ENCODE assay signal across 13 cellular contexts in the genomic region with DNA sequence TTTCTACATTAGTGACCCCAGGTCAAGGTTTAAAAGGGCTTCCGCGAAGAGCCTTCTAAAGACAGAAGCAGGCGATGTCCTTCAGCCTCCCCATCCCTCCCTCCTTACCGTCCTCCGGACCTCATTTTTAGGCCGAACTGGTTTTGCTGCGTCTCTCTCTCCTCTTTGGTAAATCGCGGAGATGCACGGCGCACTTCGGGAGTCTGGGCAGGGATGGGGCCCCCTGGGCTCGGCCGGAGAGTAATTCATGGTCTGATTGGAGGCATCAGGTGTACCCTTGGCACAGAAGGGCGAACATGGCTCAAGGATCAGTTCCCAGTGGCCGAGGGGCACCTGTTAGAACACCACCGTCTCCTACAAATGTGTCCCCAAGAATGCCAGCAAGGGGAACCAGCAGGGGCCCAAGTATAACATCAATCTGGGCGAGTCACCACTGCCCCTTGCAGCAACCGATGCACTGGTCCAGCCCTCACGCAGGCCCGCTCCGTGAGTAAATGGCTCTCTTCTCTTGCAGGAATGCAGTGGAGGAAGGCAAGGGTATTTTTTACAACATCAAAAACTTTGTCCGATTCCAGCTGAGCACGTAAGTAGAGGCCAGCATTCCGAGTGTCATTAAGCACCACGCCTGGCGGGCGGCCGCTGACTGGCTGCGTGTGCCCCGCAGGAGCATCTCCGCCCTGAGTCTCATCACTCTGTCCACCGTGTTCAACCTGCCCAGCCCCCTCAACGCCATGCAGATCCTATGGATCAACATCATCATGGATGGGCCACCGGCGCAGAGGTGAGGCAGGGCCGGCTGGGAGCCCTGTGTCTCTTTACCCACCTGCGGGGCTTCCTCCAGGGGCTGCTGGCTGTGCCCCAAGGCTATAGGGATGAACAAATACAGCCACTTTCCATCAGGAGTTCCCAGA. TPM values are rescaled to one million over a fixed set of nuclear protein-coding genes. Genes with fewer than 3 reads are reported as not detected.
DNase-seq lines count a peak whose midpoint lies in the region; ATAC-seq and TF ChIP-seq lines count a peak whose summit lies in the region.
"Had no signal": no experiment of that assay in that cellular context is flagged by ENCODE, and none has a peak within 500 bp of the region (broad histone marks: within the 10 kb centered on the region; RNA-seq: fewer than 3 reads in every experiment).

No MANE protein-coding gene starts in this region.

- H3F3A ChIP-seq in SK-N-SH (replicated peaks; ENCODE audit: insufficient read depth): no peaks in the 10 kb centered on the region

- 91% methylated on average over 22 of the region's 38 CpGs for WGBS in SK-N-SH (ENCODE audit: low lambda C conversion rate)

- no peak overlapping the region for H2AFZ ChIP-seq in SK-N-SH (ENCODE audit: low read depth)
- H2AFZ ChIP-seq: GM23248 had no signal

- no peaks in the 10 kb centered on the region for H3K79me2 ChIP-seq in SK-N-SH (ENCODE audit: insufficient read depth)

- H3K36me3 Mint-ChIP-seq in osteocyte (ENCODE audit: unreplicated experiment): peaks cover 9% of the 10 kb centered on the region
- no peaks in the 10 kb centered on the region for H3K36me3 Mint-ChIP-seq in activated CD4-positive, alpha-beta T cell treated with anti-CD3 and anti-CD28 coated beads, Interleukin-2, amount 10 ng/mL, durations not matched to agents 7 days and 5 days (ENCODE audit: low read depth)

- H3K9me2 ChIP-seq in SK-N-SH: no peaks in the 10 kb centered on the region

- H3K4me1 Mint-ChIP-seq in osteocyte (ENCODE audit: unreplicated experiment): no peaks in the 10 kb centered on the region
- peaks cover 2% of the 10 kb centered on the region for H3K4me1 Mint-ChIP-seq in activated CD4-positive, alpha-beta T cell treated with anti-CD3 and anti-CD28 coated beads, Interleukin-2, amount 10 ng/mL, durations not matched to agents 7 days and 5 days

- TF ChIP-seq CTCF in right atrium auricular region (IDR thresholded peaks at IDR 0.05): no peak
- no peak for TF ChIP-seq CTCF in osteocyte (IDR thresholded peaks at IDR 0.05)
- no peak for TF ChIP-seq CTCF in SK-N-SH (IDR thresholded peaks at IDR 0.05)

- no peaks in the 10 kb centered on the region for H3K27me3 Mint-ChIP-seq in osteocyte (ENCODE audit: unreplicated experiment)
- H3K27me3 Mint-ChIP-seq in activated CD4-positive, alpha-beta T cell treated with anti-CD3 and anti-CD28 coated beads, Interleukin-2, amount 10 ng/mL, durations not matched to agents 7 days and 5 days: no peaks in the 10 kb centered on the region

- TF ChIP-seq RAD21 in SK-N-SH (IDR thresholded peaks at IDR 0.05; ENCODE audit: low read length): no peak

- CTCF ChIA-PET in SK-N-SH (lab: Yijun Ruan, JAX): no interaction called here
- CTCF ChIA-PET in activated CD4-positive, alpha-beta T cell treated with anti-CD3 and anti-CD28 coated beads, Interleukin-2, amount 10 ng/mL, durations not matched to agents 7 days and 5 days (lab: Charles Lee): interaction anchor here (0.5 kb wide), 1 partner anchor 19 kb away, joined by 3 read pairs; no protein-coding TSS in a partner anchor

- no peaks in the 10 kb centered on the region for H3K36me3 ChIP-seq in right atrium auricular region
- H3K36me3 ChIP-seq in SK-N-SH (replicated peaks in 1 of 2; ENCODE audit: control insufficient read depth in 1 of 2, insufficient read depth in 2 of 2, low read length in 1 of 2): peaks cover 0 to 7% of the 10 kb centered on the region in 2 experiments

- H3K27me3 ChIP-seq in right atrium auricular region (no peaks in the 10 kb centered on the region), SK-N-SH (ENCODE audit: insufficient read depth) (no peaks in the 10 kb centered on the region)

- H3K4me1 ChIP-seq in right atrium auricular region (no peaks in the 10 kb centered on the region), SK-N-SH (ENCODE audit: control insufficient read depth in 1 of 2, insufficient read depth in 2 of 2, low read depth in 1 of 2, low read length in 1 of 2) (no peaks in the 10 kb centered on the region; a peak in 1 of 4 replicates)

- no peak overlapping the region for H3K27ac ChIP-seq in right atrium auricular region
- no peak overlapping the region for H3K27ac ChIP-seq in SK-N-SH (ENCODE audit: low read depth in 2 of 2, low read length in 1 of 2)
- H3K27ac ChIP-seq: GM23248 had no signal

- no peak overlapping the region for H3K4me2 ChIP-seq in SK-N-SH

- intact Hi-C loops in cardiac septum (cut with DNase I): no loop called here

- POLR2A ChIA-PET in SK-N-SH (lab: Yijun Ruan, JAX): no interaction called here
- POLR2A ChIA-PET in activated CD4-positive, alpha-beta T cell treated with anti-CD3 and anti-CD28 coated beads, Interleukin-2, amount 10 ng/mL, durations not matched to agents 7 days and 5 days (lab: Charles Lee): no interaction called here

- no peak for ATAC-seq in left lobe of liver
- ATAC-seq: GM12878 had no signal

- TF ChIP-seq EP300 in SK-N-SH (IDR thresholded peaks at IDR 0.05; ENCODE audit: borderline replicate concordance in 1 of 2, low read depth in 1 of 2, low read length in 1 of 2): no peak

- no peaks in the 10 kb centered on the region for H4K20me1 ChIP-seq in SK-N-SH (ENCODE audit: insufficient read depth)

- no peak overlapping the region for H3K4me3 ChIP-seq in right atrium auricular region
- no peak overlapping the region for H3K4me3 ChIP-seq in SK-N-SH (ENCODE audit: low read depth in 2 of 2, low read length in 1 of 2)
- H3K4me3 ChIP-seq: GM12878, GM23248 had no signal

- H3K9ac ChIP-seq in SK-N-SH: no peak overlapping the region
- H3K9ac ChIP-seq: GM23248 had no signal

- DNase-seq in cardiac septum (ENCODE audit: low spot score): peak; percentile 50
- no peak for DNase-seq in right atrium auricular region (ENCODE audit: low spot score)
- DNase-seq in left lobe of liver (ENCODE audit: low spot score): peak; percentile 33
- peak; percentile 78 for DNase-seq in osteocyte (ENCODE audit: extremely low spot score, unreplicated experiment)
- DNase-seq in SK-N-SH: no peak
- no peak for DNase-seq in activated CD4-positive, alpha-beta T cell treated with anti-CD3 and anti-CD28 coated beads, Interleukin-2, amount 10 ng/mL, durations not matched to agents 7 days and 5 days
- DNase-seq in stimulated activated CD4-positive, alpha-beta T cell treated with anti-CD3 and anti-CD28 coated beads, Interleukin-4, amount 100 ng/mL, for 24 hours: no peak
- DNase-seq: DND-41, GM23248, KBM-7, NCI-H1436, NCI-H446 had no signal

- H3K9me3 ChIP-seq in right atrium auricular region: no peaks in the 10 kb centered on the region
- H3K9me3 ChIP-seq in SK-N-SH: no peaks in the 10 kb centered on the region

- H3K27ac Mint-ChIP-seq in osteocyte (ENCODE audit: unreplicated experiment): no peak overlapping the region
- H3K27ac Mint-ChIP-seq in activated CD4-positive, alpha-beta T cell treated with anti-CD3 and anti-CD28 coated beads, Interleukin-2, amount 10 ng/mL, durations not matched to agents 7 days and 5 days: no peak overlapping the region

- no peak overlapping the region for H3K4me3 Mint-ChIP-seq in osteocyte (ENCODE audit: unreplicated experiment)
- H3K4me3 Mint-ChIP-seq in activated CD4-positive, alpha-beta T cell treated with anti-CD3 and anti-CD28 coated beads, Interleukin-2, amount 10 ng/mL, durations not matched to agents 7 days and 5 days: no peak overlapping the region

- H3K9me3 Mint-ChIP-seq in osteocyte (ENCODE audit: unreplicated experiment): no peaks in the 10 kb centered on the region
- H3K9me3 Mint-ChIP-seq in activated CD4-positive, alpha-beta T cell treated with anti-CD3 and anti-CD28 coated beads, Interleukin-2, amount 10 ng/mL, durations not matched to agents 7 days and 5 days: no peaks in the 10 kb centered on the region

TF ChIP-seq in SK-N-SH, 30 proteins besides CTCF, POLR2A, EP300 and RAD21 (continues in another document):
- TF ChIP-seq TCF12 (IDR thresholded peaks at IDR 0.05) (no peak), FOSL2 (IDR thresholded peaks at IDR 0.05; ENCODE audit: borderline replicate concordance, low read depth) (no peak), ELF1 (IDR thresholded peaks at IDR 0.05) (no peak), RFX5 (IDR thresholded peaks at IDR 0.05; ENCODE audit: low read length) (no peak), TAF1 (IDR thresholded peaks at IDR 0.05; ENCODE audit: borderline replicate concordance, low read depth, low read length) (no peak), GABPA (IDR thresholded peaks at IDR 0.05; ENCODE audit: low read depth) (no peak), FOXJ3 (CRISPR knock-in tag; IDR thresholded peaks at IDR 0.05) (no peak), NFIC (IDR thresholded peaks at IDR 0.05; ENCODE audit: borderline replicate concordance) (no peak)
- TF ChIP-seq, protein P1, sequence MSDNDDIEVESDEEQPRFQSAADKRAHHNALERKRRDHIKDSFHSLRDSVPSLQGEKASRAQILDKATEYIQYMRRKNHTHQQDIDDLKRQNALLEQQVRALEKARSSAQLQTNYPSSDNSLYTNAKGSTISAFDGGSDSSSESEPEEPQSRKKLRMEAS (IDR thresholded peaks at IDR 0.05; ENCODE audit: low read depth): no peak
- TF ChIP-seq, protein P2, sequence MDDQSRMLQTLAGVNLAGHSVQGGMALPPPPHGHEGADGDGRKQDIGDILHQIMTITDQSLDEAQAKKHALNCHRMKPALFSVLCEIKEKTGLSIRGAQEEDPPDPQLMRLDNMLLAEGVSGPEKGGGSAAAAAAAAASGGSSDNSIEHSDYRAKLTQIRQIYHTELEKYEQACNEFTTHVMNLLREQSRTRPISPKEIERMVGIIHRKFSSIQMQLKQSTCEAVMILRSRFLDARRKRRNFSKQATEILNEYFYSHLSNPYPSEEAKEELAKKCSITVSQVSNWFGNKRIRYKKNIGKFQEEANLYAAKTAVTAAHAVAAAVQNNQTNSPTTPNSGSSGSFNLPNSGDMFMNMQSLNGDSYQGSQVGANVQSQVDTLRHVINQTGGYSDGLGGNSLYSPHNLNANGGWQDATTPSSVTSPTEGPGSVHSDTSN (IDR thresholded peaks at IDR 0.05): no peak

RNA-seq across cellular contexts. Expression of gene MEAK7, which starts 45.6 kb away (rescaled TPM):
- 8.5 TPM for total RNA-seq in cardiac septum
- total RNA-seq in right atrium auricular region: 1 to 10 TPM; 5.3 to 6.9 TPM
- total RNA-seq in left lobe of liver: 2.9 TPM
- total RNA-seq in osteocyte: 26.2 and 28.1 TPM in 2 replicates
- polyA plus RNA-seq in SK-N-SH (2012; rRNA removed): 11.9 and 19.0 TPM in 2 replicates
- polyA plus RNA-seq in SK-N-SH (2012; cell fraction: cytosol; rRNA removed): 9.7 and 12.5 TPM in 2 replicates
- 23.7 and 24.7 TPM in 2 replicates for polyA plus RNA-seq in SK-N-SH (2012; cell fraction: nucleus; rRNA removed)
- 1 to 10 TPM; 8.8 to 10.0 TPM for total RNA-seq in activated CD4-positive, alpha-beta T cell treated with anti-CD3 and anti-CD28 coated beads, Interleukin-2, amount 10 ng/mL, durations not matched to agents 7 days and 5 days

Comparison
In these comparisons a context has a peak if more than half of its experiments do, and no peak if none do; other contexts are left out.
1. DNase-seq: peak in cardiac septum (single experiment), left lobe of liver (single experiment) and osteocyte (single experiment); none in right atrium auricular region (single experiment), SK-N-SH (single experiment), activated CD4-positive, alpha-beta T cell treated with anti-CD3 and anti-CD28 coated beads, Interleukin-2, amount 10 ng/mL, durations not matched to agents 7 days and 5 days (single experiment) and stimulated activated CD4-positive, alpha-beta T cell treated with anti-CD3 and anti-CD28 coated beads, Interleukin-4, amount 100 ng/mL, for 24 hours (single experiment).